ENCODE assay signal across 11 cellular contexts in genomic region chr18:6111726-6112125, GRCh38.
"Had no signal": no experiment of that assay in that cellular context is flagged by ENCODE, and none has a peak within 500 bp of the region (broad histone marks: within the 10 kb centered on the region; RNA-seq: fewer than 3 reads in every experiment).

No MANE protein-coding gene starts in this region.

- H3K4me1 ChIP-seq: HAP-1 had no signal

- H3K9me3 ChIP-seq: HAP-1 had no signal

- H3K9ac ChIP-seq: GM23248 had no signal

- H3K36me3 ChIP-seq: HAP-1 had no signal

- H3K4me3 ChIP-seq: GM23248, GM23338, HAP-1 had no signal

- H2AFZ ChIP-seq: GM23248, GM23338 had no signal

- ATAC-seq: GM23338, HCT116 had no signal

- H3K27ac ChIP-seq: GM23248 had no signal

- DNase-seq: GM23248, GOT3, H7, H9, HCEC 1CT, HFFc6 had no signal

- FAIRE-seq: H1, H54 had no signal

- H3K4me2 ChIP-seq: GM23338 had no signal
